Comparison of ENCODE assay signal across 13 cellular contexts in the genomic region with DNA sequence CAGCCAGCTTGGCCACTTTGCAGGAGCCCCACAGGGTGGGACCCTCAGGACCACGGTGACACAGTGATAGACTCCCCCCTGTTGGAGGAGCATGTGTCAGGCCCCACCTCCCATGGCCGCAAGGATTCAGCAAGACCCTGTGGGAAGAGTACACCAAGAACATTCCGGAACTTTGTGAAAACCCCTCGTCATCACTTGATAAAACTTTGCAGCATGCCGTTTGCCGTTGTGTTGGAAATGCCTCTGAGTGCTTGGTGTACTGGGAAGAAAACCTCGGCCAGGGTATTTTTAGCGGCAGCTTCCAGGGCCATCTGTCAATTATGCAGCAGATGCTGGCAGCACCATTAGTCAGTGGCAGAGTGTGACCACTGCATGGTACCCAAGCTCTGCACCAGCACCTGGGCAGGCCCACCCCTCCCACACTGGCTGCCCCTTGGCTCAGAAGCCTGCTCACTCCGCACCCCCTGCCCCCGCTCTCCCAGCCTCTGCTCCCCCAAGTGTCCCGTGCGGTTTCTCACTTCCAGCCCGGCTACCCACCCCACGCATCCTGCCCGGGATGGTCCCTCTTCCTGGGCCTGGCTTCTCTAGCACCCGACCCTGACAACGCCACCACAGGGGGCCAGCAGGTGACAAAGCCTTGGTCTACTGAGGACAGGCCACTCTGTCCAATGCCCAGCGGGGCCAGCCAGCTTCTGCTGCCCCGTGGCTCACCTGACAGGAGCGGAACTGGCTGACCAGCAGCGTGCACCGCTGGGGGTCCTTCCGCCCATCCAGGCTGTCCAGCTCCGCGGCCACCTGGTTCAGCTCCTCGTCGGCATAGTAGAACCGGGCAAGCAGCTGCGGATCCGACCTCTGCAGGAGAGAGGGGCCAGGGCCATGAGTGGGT.
DNase-seq lines count a peak whose midpoint lies in the region; ATAC-seq lines count a peak whose summit lies in the region.
"Had no signal": no experiment of that assay in that cellular context is flagged by ENCODE, and none has a peak within 500 bp of the region (broad histone marks: within the 10 kb centered on the region; RNA-seq: fewer than 3 reads in every experiment).

No MANE protein-coding gene starts in this region.

- no peaks in the 10 kb centered on the region for H3K27me3 ChIP-seq in Karpas-422 (ENCODE audit: low read length)
- H3K27me3 ChIP-seq: brain microvascular endothelial cell, MG63 had no signal

- no peaks in the 10 kb centered on the region for H3K9me2 ChIP-seq in Karpas-422 (replicated peaks; ENCODE audit: insufficient read depth, low read length)

- no peak for ATAC-seq in GM18861 (IDR thresholded peaks at IDR 0.05; ENCODE audit: unreplicated experiment)
- ATAC-seq in HG03354 (IDR thresholded peaks at IDR 0.05; ENCODE audit: poor library complexity, severe bottlenecking, unreplicated experiment), result no peak

- H3K9ac ChIP-seq in Karpas-422 (ENCODE audit: low read length), result no peak overlapping the region

- DNase-seq in LHCN-M2 (ENCODE audit: low read depth), result peak; percentile 72
- DNase-seq in anterior cingulate cortex (lab: John Stamatoyannopoulos, UW), result peak in 36 of 58 donors; percentile 5 to 83 (median 46)
- peak; percentile 45 for DNase-seq in islet precursor cell
- DNase-seq in stimulated activated CD8-positive, alpha-beta memory T cell treated with anti-CD3 and anti-CD28 coated beads, Interleukin-4, amount 100 ng/mL, for 48 hours, result peak; percentile 12
- DNase-seq in Karpas-422, result no peak
- DNase-seq: brain microvascular endothelial cell, COR-L47, mesendoderm, MG63, NCI-H345 had no signal

- no peaks in the 10 kb centered on the region for H3K9me3 ChIP-seq in Karpas-422 (ENCODE audit: low read length)
- H3K9me3 ChIP-seq: MG63 had no signal

- no peak overlapping the region for H3K4me3 ChIP-seq in Karpas-422 (ENCODE audit: low read length)
- H3K4me3 ChIP-seq: MG63 had no signal

- H4K20me1 ChIP-seq in Karpas-422 (ENCODE audit: insufficient read depth, low read depth, low read length), result no peaks in the 10 kb centered on the region

- H2AFZ ChIP-seq in Karpas-422 (ENCODE audit: low read length), result no peak overlapping the region

- H3K27ac ChIP-seq in Karpas-422 (ENCODE audit: low read length), result no peak overlapping the region
- H3K27ac ChIP-seq: brain microvascular endothelial cell, epithelial cell of prostate had no signal

- no peaks in the 10 kb centered on the region for H3K36me3 ChIP-seq in Karpas-422 (ENCODE audit: insufficient read depth, low read length)
- H3K36me3 ChIP-seq: brain microvascular endothelial cell, MG63 had no signal

- no peak overlapping the region for H3K4me2 ChIP-seq in Karpas-422 (ENCODE audit: low read depth, low read length, poor library complexity, severe bottlenecking)

- no peaks in the 10 kb centered on the region for H3K79me2 ChIP-seq in Karpas-422 (ENCODE audit: low read length)

- peaks cover 5% of the 10 kb centered on the region for H3K4me1 ChIP-seq in Karpas-422 (ENCODE audit: low read length)
